Comparison of ENCODE assay signal across 15 cellular contexts in the genomic region with DNA sequence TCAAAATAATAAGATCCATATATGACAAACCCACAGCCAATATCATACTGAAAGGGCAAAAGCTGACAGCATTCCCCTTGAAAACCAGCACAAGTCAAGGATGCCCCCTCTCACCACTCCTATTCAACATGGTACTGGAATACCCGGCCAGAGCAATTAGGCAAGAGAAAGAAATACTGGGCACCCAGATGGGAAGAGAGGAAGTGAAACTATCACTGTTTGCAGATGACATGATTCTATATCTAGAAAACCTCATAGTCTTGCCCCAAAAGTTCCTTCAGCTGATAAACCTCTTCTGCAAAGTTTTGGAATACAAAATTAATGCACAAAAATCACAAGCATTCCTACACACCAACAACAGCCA.
DNase-seq lines count a peak whose midpoint lies in the region; ATAC-seq lines count a peak whose summit lies in the region.
"Had no signal": no experiment of that assay in that cellular context is flagged by ENCODE, and none has a peak within 500 bp of the region (broad histone marks: within the 10 kb centered on the region; RNA-seq: fewer than 3 reads in every experiment).

No MANE protein-coding gene starts in this region.

- ATAC-seq in GM18502 (IDR thresholded peaks at IDR 0.05; ENCODE audit: poor library complexity, unreplicated experiment): peak; percentile 40
- peak; percentile 50 for ATAC-seq in GM21723 (IDR thresholded peaks at IDR 0.05; ENCODE audit: unreplicated experiment)
- ATAC-seq in HG03432 (IDR thresholded peaks at IDR 0.05; ENCODE audit: unreplicated experiment): peak; percentile 50
- no peak for ATAC-seq in GM21737 (IDR thresholded peaks at IDR 0.05; ENCODE audit: unreplicated experiment)
- no peak for ATAC-seq in GM19035 (IDR thresholded peaks at IDR 0.05; ENCODE audit: unreplicated experiment)
- ATAC-seq in HG03045 (IDR thresholded peaks at IDR 0.05; ENCODE audit: unreplicated experiment): no peak
- ATAC-seq: esophagus mucosa, HCT116 had no signal

- peak; percentile 12 for DNase-seq in RPMI8226
- DNase-seq in NCI-H526 (lab: John Stamatoyannopoulos, UW): no peak
- DNase-seq: activated CD4-positive, CD25-positive, alpha-beta regulatory T cell treated with anti-CD3 and anti-CD28 coated beads, Interleukin-2, amount 50 U/mL, for 72 hours; dermis blood vessel endothelial cell; MG63; stimulated activated CD4-positive, alpha-beta T cell treated with anti-CD3 and anti-CD28 coated beads, Interleukin-15, amount 100 ng/mL, for 24 hours; uterus had no signal

Comparison
In these comparisons a context has a peak if more than half of its experiments do, and no peak if none do; other contexts are left out.
1. ATAC-seq: peak in GM18502 (single experiment), GM21723 (single experiment) and HG03432 (single experiment); none in GM21737 (single experiment), GM19035 (single experiment) and HG03045 (single experiment).